Comparison of ENCODE assay signal across 8 cellular contexts in the genomic region with DNA sequence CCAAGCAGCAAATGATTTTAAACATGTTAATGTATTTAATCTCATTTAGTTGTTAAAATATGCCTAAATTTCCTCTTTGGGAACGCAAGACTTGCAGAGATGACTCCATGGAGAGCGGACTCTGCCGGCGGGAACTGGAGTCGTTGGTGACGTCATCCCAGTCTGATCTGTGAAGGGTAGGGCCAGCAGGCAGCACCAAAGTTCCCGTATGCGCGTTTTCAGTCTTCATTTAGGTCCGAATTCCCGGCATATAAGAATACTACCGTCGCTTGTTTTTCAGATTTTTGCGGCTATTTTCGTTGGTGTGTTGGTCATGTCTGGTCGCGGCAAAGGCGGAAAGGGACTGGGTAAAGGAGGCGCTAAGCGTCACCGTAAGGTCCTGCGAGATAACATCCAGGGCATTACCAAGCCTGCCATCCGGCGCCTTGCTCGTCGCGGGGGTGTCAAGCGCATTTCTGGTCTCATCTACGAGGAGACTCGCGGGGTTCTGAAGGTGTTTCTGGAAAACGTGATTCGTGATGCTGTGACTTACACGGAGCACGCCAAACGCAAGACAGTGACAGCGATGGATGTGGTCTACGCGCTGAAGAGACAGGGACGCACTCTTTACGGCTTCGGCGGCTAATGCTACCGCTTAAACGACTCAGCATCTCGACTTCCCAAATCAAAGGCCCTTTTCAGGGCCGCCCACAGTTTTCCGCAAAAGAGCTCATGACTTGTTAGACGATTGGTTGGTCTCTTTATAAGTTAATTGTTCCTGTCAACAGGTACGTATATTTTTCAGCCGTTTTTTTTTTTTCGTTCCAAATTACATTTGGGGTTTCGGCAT.
DNase-seq lines count a peak whose midpoint lies in the region; ATAC-seq and TF ChIP-seq lines count a peak whose summit lies in the region.

No MANE protein-coding gene starts in this region.

- 1 to 2% (median 1%) methylated on average over 53 of the region's 53 CpGs for WGBS in psoas muscle, 3 donors

- H3K4me3 ChIP-seq in GM12865 (ENCODE audit: low read depth, low read length) (peak overlapping the region; percentile 72), right atrium auricular region (peak overlapping the region; percentile 69 to 71), psoas muscle (peak overlapping the region; percentile 68)

- H3K4me1 ChIP-seq in right atrium auricular region: peaks cover 0 to 22% of the 10 kb centered on the region in 2 donors
- H3K4me1 ChIP-seq in psoas muscle: no peaks in the 10 kb centered on the region

- peak; percentile 99 for DNase-seq in GM12865 (ENCODE audit: low read depth)
- peak; percentile 95 for DNase-seq in NCI-H1436 (lab: John Stamatoyannopoulos, UW)
- DNase-seq in SW480 (ENCODE audit: low spot score): peak; percentile 96
- DNase-seq in amygdala (lab: John Stamatoyannopoulos, UW): peak; percentile 65 to 97 (median 92)
- DNase-seq in right atrium auricular region (ENCODE audit: low spot score): peak; percentile 98
- peak; percentile 78 to 87 for DNase-seq in psoas muscle
- no peak for DNase-seq in SW 1271 (lab: John Stamatoyannopoulos, UW)

- ATAC-seq in HG02759 (IDR thresholded peaks at IDR 0.05; ENCODE audit: unreplicated experiment) (peak; percentile 56), psoas muscle (peak; percentile 82 to 87 (median 85))

- intact Hi-C loops in psoas muscle (cut with DNase I): no loop called here

- H3K27ac ChIP-seq in right atrium auricular region: peak overlapping the region; percentile 94 to 98
- H3K27ac ChIP-seq in psoas muscle: peak overlapping the region; percentile 85

- H3K36me3 ChIP-seq in right atrium auricular region (no peaks in the 10 kb centered on the region), psoas muscle (ENCODE audit: insufficient read depth in 1 of 2, low read depth in 1 of 2) (no peaks in the 10 kb centered on the region)

- TF ChIP-seq CTCF in GM12865 (IDR thresholded peaks at IDR 0.05; ENCODE audit: insufficient read depth, low read depth, low read length, missing control alignments): no peak
- TF ChIP-seq CTCF in right atrium auricular region (IDR thresholded peaks at IDR 0.05): peak in 1 of 2 donors; percentile 54
- TF ChIP-seq CTCF in psoas muscle (IDR thresholded peaks at IDR 0.05): peak; percentile 31

- H3K9me3 ChIP-seq in right atrium auricular region (no peaks in the 10 kb centered on the region), psoas muscle (no peaks in the 10 kb centered on the region)

- no peaks in the 10 kb centered on the region for H3K27me3 ChIP-seq in right atrium auricular region
- peaks cover 0 to 94% (median 27%) of the 10 kb centered on the region in 3 donors for H3K27me3 ChIP-seq in psoas muscle (ENCODE audit: insufficient read depth in 3 of 3, low read length in 2 of 3)

Comparison
In these comparisons a context has a peak if more than half of its experiments do, and no peak if none do; other contexts are left out.
1. DNase-seq: peak in GM12865 (single experiment), NCI-H1436 (single experiment), SW480 (single experiment), amygdala (56 of 56), right atrium auricular region (single experiment) and psoas muscle (2 of 2); none in SW 1271 (0 of 2).
2. Peak in every context shown above with its lines, with median percentiles within 50 percentile points of each other: H3K4me3 ChIP-seq.